Comparison of ENCODE assay signal across 1 cellular context in genomic region chr17:72394531-72394930, GRCh38.
TF ChIP-seq lines count a peak whose summit lies in the region.

No MANE protein-coding gene starts in this region.

TF ChIP-seq in HCT116, 20 proteins besides CTCF, POLR2A, EP300 and RAD21 (continued from another document):
- no peak for TF ChIP-seq EZH2phosphoT487 (IDR thresholded peaks at IDR 0.05; ENCODE audit: borderline replicate concordance)
